8 cellular contexts compared by ENCODE assay signal in the genomic region with DNA sequence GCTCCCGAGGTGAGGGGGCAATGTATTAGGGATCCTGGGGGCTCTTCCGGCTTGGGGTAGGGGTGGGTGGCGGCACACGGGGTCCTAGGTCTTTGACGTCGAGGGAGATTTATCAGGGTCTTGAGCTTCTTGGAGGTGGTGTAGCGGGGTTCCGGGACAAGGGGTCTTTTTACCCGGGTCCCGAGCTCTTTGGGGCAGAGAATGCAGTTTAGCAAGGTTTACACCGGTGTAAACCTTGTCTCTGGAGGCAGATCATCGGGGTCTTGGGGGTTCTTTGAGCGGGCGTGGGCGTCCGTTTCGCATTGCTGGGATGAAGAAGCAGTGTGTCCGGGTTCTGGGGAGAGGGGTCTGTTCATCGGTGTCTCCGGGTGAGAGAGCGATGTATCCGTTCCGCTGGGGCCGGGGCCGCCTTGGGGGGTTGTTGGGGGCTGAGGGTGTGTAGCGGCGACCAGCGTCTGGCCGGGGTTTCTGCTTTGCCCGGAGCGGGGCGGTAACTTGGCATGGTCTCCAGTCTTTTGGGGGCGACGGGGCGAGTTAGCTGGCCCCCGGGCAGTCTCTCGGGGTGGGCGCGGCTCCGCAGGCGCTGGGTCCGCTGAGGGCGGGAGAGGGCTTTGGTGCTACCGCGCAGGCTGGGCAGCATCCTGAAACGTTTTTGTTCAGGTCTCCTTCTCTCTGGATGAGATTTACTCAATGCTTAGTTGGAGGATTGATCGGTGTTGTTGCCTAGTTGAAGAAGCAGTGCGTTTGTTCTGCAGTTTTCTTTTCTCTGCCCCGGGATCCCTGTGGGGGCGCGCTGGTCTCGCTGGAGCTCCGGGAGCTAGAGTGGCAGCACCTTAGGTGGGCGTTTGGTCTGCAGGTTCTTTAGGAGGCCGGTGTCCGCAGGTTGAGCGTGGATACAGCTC. TPM values are rescaled to one million over a fixed set of nuclear protein-coding genes. Genes with fewer than 3 reads are reported as not detected.
DNase-seq lines count a peak whose midpoint lies in the region; ATAC-seq and TF ChIP-seq lines count a peak whose summit lies in the region.

No MANE protein-coding gene starts in this region.

- in situ Hi-C loops in GM23248 (cut with MboI) = no loop called here

- no peaks in the 10 kb centered on the region for H3K9me2 ChIP-seq in GM23248 (ENCODE audit: insufficient read depth)

- intact Hi-C loops in adrenal gland (cut with DNase I) = loop anchor here (5.0 to 10.0 kb wide), 5 partner anchors 64 to 234 kb away; no protein-coding TSS in a partner anchor
- intact Hi-C loops in left cardiac atrium (cut with DNase I) = loop anchor here (2.0 to 10.0 kb wide), 4 partner anchors 64 to 234 kb away; no protein-coding TSS in a partner anchor
- intact Hi-C loops in ovary (cut with DNase I) = no loop called here

- DNase-seq in AG09319 (ENCODE audit: extremely low read depth, low read depth) (no peak), GM23248 (peak; percentile 56), RWPE2 (ENCODE audit: low spot score) (no peak), adrenal gland (peak; percentile 26 to 75 (median 51)), left cardiac atrium (peak; percentile 38), ovary (peak; percentile 31 to 63 (median 49))

- peak overlapping the region; percentile 29; the same call in 1 of the 2 replicates for H3K27ac ChIP-seq in GM23248
- H3K27ac ChIP-seq in RWPE2 (ENCODE audit: poor library complexity, severe bottlenecking) = peak overlapping the region; percentile 11
- peak overlapping the region in 4 of 5 donors; percentile 33 to 86 (median 76) for H3K27ac ChIP-seq in adrenal gland
- H3K27ac ChIP-seq in ovary = peak overlapping the region; percentile 64 to 72

- TF ChIP-seq EP300 in ovary (IDR thresholded peaks at IDR 0.05) = no peak

- 1 to 2% methylated on average over 48 to 57 of the region's 57 CpGs for WGBS in GM23248 (ENCODE audit: low coverage in 1 of 2, low lambda C conversion rate in 2 of 2, missing lambda C conversion rate in 2 of 2), 2 experiments
- 0 to 3% (median 1%) methylated on average over 13 to 57 of the region's 57 CpGs for WGBS in adrenal gland, 4 donors
- 0 to 1% (median 1%) methylated on average over 55 to 57 of the region's 57 CpGs for WGBS in ovary, 3 donors

- H3K79me2 ChIP-seq in GM23248 (ENCODE audit: insufficient read depth) = peaks cover 35% of the 10 kb centered on the region

- TF ChIP-seq CTCF in AG09319 (IDR thresholded peaks at IDR 0.05; ENCODE audit: low read depth, low read length) = peak; percentile 48
- peak; percentile 74 for TF ChIP-seq CTCF in RWPE2 (IDR thresholded peaks at IDR 0.05; ENCODE audit: poor library complexity, severe bottlenecking)
- TF ChIP-seq CTCF in adrenal gland (IDR thresholded peaks at IDR 0.05) = peak in 2 of 6 experiments; percentile 12 to 37
- TF ChIP-seq CTCF in ovary (IDR thresholded peaks at IDR 0.05) = no peak

- H3K36me3 ChIP-seq in GM23248 (ENCODE audit: low read depth) (no peaks in the 10 kb centered on the region), RWPE2 (ENCODE audit: low read depth) (no peaks in the 10 kb centered on the region), adrenal gland (replicated peaks in 1 of 2) (no peaks in the 10 kb centered on the region), ovary (no peaks in the 10 kb centered on the region)

- H3K4me2 ChIP-seq in GM23248 (ENCODE audit: unreplicated experiment) = peak overlapping the region; percentile 86

- peak overlapping the region; percentile 94 for H2AFZ ChIP-seq in GM23248

- H3K4me1 ChIP-seq in GM23248 (ENCODE audit: insufficient read depth) = no peaks in the 10 kb centered on the region
- peaks cover 9% of the 10 kb centered on the region for H3K4me1 ChIP-seq in RWPE2 (ENCODE audit: insufficient read depth, poor library complexity, severe bottlenecking)
- H3K4me1 ChIP-seq in adrenal gland (replicated peaks in 1 of 2) = peaks cover 0 to 24% of the 10 kb centered on the region in 2 donors
- no peaks in the 10 kb centered on the region for H3K4me1 ChIP-seq in ovary (ENCODE audit: insufficient read depth)

- no peaks in the 10 kb centered on the region for H3K27me3 ChIP-seq in GM23248 (replicated peaks; ENCODE audit: insufficient read depth)
- H3K27me3 ChIP-seq in RWPE2 (ENCODE audit: insufficient read depth, poor library complexity, severe bottlenecking) = no peaks in the 10 kb centered on the region
- H3K27me3 ChIP-seq in adrenal gland = no peaks in the 10 kb centered on the region
- H3K27me3 ChIP-seq in ovary = no peaks in the 10 kb centered on the region

- TF ChIP-seq POLR2A in adrenal gland (IDR thresholded peaks at IDR 0.05) (peak in 1 of 2 donors; percentile 13), ovary (IDR thresholded peaks at IDR 0.05) (no peak)

- ATAC-seq in RWPE2 (ENCODE audit: low read depth) = peak; percentile 5
- ATAC-seq in left cardiac atrium = peak; percentile 6 to 33
- ATAC-seq in GM21825 (IDR thresholded peaks at IDR 0.05; ENCODE audit: unreplicated experiment) = no peak
- no peak for ATAC-seq in GM21526 (IDR thresholded peaks at IDR 0.05; ENCODE audit: low FRiP score, unreplicated experiment)

- H3K9me3 ChIP-seq in GM23248 (ENCODE audit: low read depth) = no peaks in the 10 kb centered on the region
- no peaks in the 10 kb centered on the region for H3K9me3 ChIP-seq in RWPE2 (ENCODE audit: severe bottlenecking)
- H3K9me3 ChIP-seq in adrenal gland (replicated peaks in 1 of 3) = no peaks in the 10 kb centered on the region
- H3K9me3 ChIP-seq in ovary = no peaks in the 10 kb centered on the region

- no peaks in the 10 kb centered on the region for H4K20me1 ChIP-seq in GM23248 (ENCODE audit: insufficient read depth)

- H3K4me3 ChIP-seq in GM23248 (peak overlapping the region; percentile 91), RWPE2 (ENCODE audit: severe bottlenecking) (peak overlapping the region; percentile 83), adrenal gland (peak overlapping the region; percentile 43 to 98 (median 82)), ovary (peak overlapping the region; percentile 95)

- H3K9ac ChIP-seq in GM23248 = peak overlapping the region; percentile 85

- 0 out of 2 replicates have a peak, but pooled peaks cover 5% of the 10 kb centered on the region for H3F3A ChIP-seq in GM23248 (ENCODE audit: insufficient read depth)

RNA-seq across cellular contexts. Expression of gene GLCE, which starts 0.8 kb away (rescaled TPM):
- 12.4 and 17.1 TPM in 2 replicates for total RNA-seq in GM23248 (2014; rRNA removed; shearing (Covaris generic))
- polyA plus RNA-seq in GM23248 (2016; fragmentation: Nextera tagmentation; extraction: Ambion mirVana) (9.3 and 9.7 TPM in 2 replicates), adrenal gland (10 to 100 TPM in 2 of 3 donors, 1 to 10 TPM in 1; 9.3 to 22.3 (median 14.4) TPM), ovary (10 to 100 TPM; 13.0 to 15.6 TPM)
- total RNA-seq in adrenal gland (10 to 100 TPM; 20.5 to 48.4 (median 28.4) TPM), left cardiac atrium (10 to 100 TPM in 1 of 2 donors, 1 to 10 TPM in 1; 9.2 to 11.1 TPM), ovary (10 to 100 TPM; 12.2 to 23.2 (median 17.5) TPM)

Comparison
In these comparisons a context has a peak if more than half of its experiments do, and no peak if none do; other contexts are left out.
1. DNase-seq: peak in GM23248 (single experiment), adrenal gland (7 of 7), left cardiac atrium (single experiment) and ovary (5 of 5); none in AG09319 (single experiment) and RWPE2 (single experiment).
2. CTCF ChIP-seq: peak in AG09319 (single experiment) and RWPE2 (single experiment); none in ovary (0 of 3).
3. H3K27ac ChIP-seq: peak in every context shown above with its lines; median percentile 76 in adrenal gland; 68 in ovary; 29 in GM23248; 11 in RWPE2.
4. ATAC-seq: peak in RWPE2 (single experiment) and left cardiac atrium (2 of 2); none in GM21825 (single experiment) and GM21526 (single experiment).
5. intact Hi-C loops: an anchor here in adrenal gland (5.0 to 10.0 kb wide) and left cardiac atrium (2.0 to 10.0 kb wide); none called in ovary.
6. Peak in every context shown above with its lines, with median percentiles within 50 percentile points of each other: H3K4me3 ChIP-seq.